Comparison of ENCODE assay signal across 8 cellular contexts in the genomic region with DNA sequence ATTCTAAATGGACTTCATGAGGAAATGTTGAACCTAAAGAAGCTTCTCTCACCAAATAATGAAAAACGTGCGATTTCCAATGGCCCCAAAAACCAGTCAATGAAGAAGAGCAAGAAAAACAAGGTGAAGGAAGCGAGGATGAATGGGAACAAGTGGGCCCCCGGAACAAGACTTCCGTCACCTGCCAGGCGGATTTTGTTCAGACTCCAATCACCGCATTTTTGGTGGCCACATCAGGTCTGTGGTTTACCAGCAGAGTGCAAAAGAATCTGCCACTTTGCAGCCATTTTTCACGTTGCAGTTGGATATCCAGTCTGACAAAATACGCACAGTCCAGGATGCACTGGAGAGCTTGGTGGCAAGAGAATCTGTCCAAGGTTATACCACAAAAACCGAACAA. TPM values are rescaled to one million over a fixed set of nuclear protein-coding genes. Genes with fewer than 3 reads are reported as not detected.
"Had no signal": no experiment of that assay in that cellular context is flagged by ENCODE, and none has a peak within 500 bp of the region (broad histone marks: within the 10 kb centered on the region; RNA-seq: fewer than 3 reads in every experiment).

No MANE protein-coding gene starts in this region.

RNA-seq across cellular contexts. Expression of gene OR11H2, which starts 34.4 kb away (rescaled TPM):
- total RNA-seq: LHCN-M2, MCF 10A, NCI-H460, OCI-LY7, PC-9, Right ventricle myocardium superior, RPMI7951, SJSA1 had no signal
